In the genomic region with DNA sequence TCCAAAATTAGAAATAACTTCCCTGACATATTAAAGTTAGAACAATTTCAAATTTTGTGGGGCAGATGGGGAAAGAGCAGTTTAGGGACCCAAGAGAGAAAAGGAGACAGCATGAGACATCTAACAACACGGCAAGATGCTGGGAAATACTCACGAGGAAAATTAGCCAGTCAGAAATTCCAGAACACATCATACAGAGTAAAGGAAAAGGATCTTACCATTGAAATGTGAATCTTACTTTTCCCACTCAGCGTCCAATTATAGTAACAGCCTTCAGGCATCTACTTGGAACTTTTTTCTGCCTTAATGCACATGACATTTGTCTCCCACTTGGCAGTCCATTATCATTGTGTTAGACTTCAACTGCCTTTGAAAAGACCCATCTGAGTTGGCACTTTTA, we compare ENCODE assay signal across 23 cellular contexts.
"Had no signal": no experiment of that assay in that cellular context is flagged by ENCODE, and none has a peak within 500 bp of the region (broad histone marks: within the 10 kb centered on the region; RNA-seq: fewer than 3 reads in every experiment).

No MANE protein-coding gene starts in this region.

- DNase-seq: KBM-7, MV-4-11, NCI-H1048, NCI-H1105, NCI-H1417, NCI-H1436 treated with DMSO at 0.1 percent for 48 hours, NCI-H1694, NCI-H187 treated with DMSO at 0.1 percent for 48 hours, NCI-H2029 treated with DMSO at 0.1 percent for 48 hours, NCI-H2171, NCI-H226, NCI-H446, NCI-H510A, NCI-H524 treated with DMSO at 0.1 percent for 48 hours, NCI-H69, NCI-H774, PC-9, Peyer's patch, SHP77, SK-N-SH, SW 1271, T-cell had no signal

- H3K36me3 ChIP-seq: Peyer's patch had no signal

- H3K9me3 ChIP-seq: Peyer's patch, SK-N-SH had no signal

- H3K36me3 Mint-ChIP-seq: T-cell had no signal

- H3K27ac ChIP-seq: PC-9, Peyer's patch, RWPE1 had no signal

- H3K9me3 Mint-ChIP-seq: T-cell had no signal

- H3K4me1 ChIP-seq: Peyer's patch had no signal

- ATAC-seq: T-cell had no signal

- H3K4me3 ChIP-seq: PC-9, Peyer's patch had no signal

- H3K4me3 Mint-ChIP-seq: T-cell had no signal

- H3K27me3 ChIP-seq: Peyer's patch had no signal
